ENCODE assay signal across 9 cellular contexts in the genomic region with DNA sequence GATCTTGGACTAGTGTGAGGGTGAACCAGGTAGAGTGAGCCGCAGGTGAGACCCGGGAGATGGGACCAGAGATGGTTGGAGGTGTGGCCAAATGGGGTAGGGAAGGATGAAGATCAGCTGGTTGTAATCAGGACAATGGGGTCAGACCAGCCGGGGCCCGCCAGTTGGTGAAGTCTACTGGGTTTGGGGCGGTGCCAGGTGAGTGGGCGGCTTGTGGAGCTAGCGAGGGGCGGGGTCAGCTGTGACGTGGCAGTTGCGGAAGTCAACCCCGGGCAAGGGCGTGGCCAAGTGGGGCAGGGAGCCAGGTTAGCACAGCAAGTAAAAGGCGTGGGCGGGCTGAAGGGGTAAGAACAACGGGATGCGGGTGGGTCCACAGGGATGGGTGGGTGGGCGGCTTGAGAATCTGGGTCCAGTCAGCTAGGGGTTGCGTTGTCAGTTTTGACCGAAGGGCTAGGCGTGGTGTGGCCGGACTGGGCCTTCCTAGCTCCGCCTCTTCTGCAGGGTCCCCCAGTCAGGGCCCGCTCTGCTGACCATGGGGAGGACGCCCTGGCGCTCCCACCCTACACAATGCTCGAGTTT. TPM values are rescaled to one million over a fixed set of nuclear protein-coding genes. Genes with fewer than 3 reads are reported as not detected.
DNase-seq lines count a peak whose midpoint lies in the region; ATAC-seq and TF ChIP-seq lines count a peak whose summit lies in the region.
"Had no signal": no experiment of that assay in that cellular context is flagged by ENCODE, and none has a peak within 500 bp of the region (broad histone marks: within the 10 kb centered on the region; RNA-seq: fewer than 3 reads in every experiment).

No MANE protein-coding gene starts in this region.

- peak overlapping the region; percentile 88 for H3K27ac Mint-ChIP-seq in CD8-positive, alpha-beta T cell

- H3K9me3 Mint-ChIP-seq in CD8-positive, alpha-beta T cell, result no peaks in the 10 kb centered on the region

- DNase-seq in CD8-positive, alpha-beta T cell, result peak; percentile 88 to 96 (median 94)
- DNase-seq in NCI-H69 (lab: John Stamatoyannopoulos, UW), result peak; percentile 78
- DNase-seq in activated CD8-positive, alpha-beta memory T cell treated with anti-CD3 and anti-CD28 coated beads, Interleukin-2, amount 50 U/mL, for 48 hours, result peak; percentile 98
- DNase-seq in epithelial cell of proximal tubule (ENCODE audit: low read depth), result no peak
- peak; percentile 90 for DNase-seq in stimulated activated CD8-positive, alpha-beta memory T cell treated with anti-CD3 and anti-CD28 coated beads, Interleukin-4, amount 100 ng/mL, for 24 hours (ENCODE audit: low read depth)
- no peak for DNase-seq in superior temporal gyrus (ENCODE audit: extremely low spot score)

- POLR2A ChIA-PET in CD8-positive, alpha-beta T cell (lab: Charles Lee), result interaction anchor here (0.5 to 1.2 kb wide), 3 partner anchors 12 to 28 kb away, joined by 3 to 12 read pairs (median 4); a partner anchor contains a TSS

- ATAC-seq in CD8-positive, alpha-beta T cell, result peak; percentile 91
- peak; percentile 49 for ATAC-seq in GM21717 (IDR thresholded peaks at IDR 0.05; ENCODE audit: unreplicated experiment)

- H3K27ac ChIP-seq in CD8-positive, alpha-beta T cell (ENCODE audit: low read depth, low read length), result peak overlapping the region; percentile 47

- CTCF ChIA-PET in CD8-positive, alpha-beta T cell (lab: Charles Lee), result no interaction called here

- no peaks in the 10 kb centered on the region for H3K27me3 ChIP-seq in CD8-positive, alpha-beta T cell (ENCODE audit: insufficient read depth, low read length)
- no peaks in the 10 kb centered on the region for H3K27me3 ChIP-seq in mucosa of stomach (ENCODE audit: control insufficient read depth, insufficient read depth, low read length)

- no peaks in the 10 kb centered on the region for H3K9me3 ChIP-seq in CD8-positive, alpha-beta T cell (ENCODE audit: low read length)
- H3K9me3 ChIP-seq in mucosa of stomach (ENCODE audit: control insufficient read depth, low read length), result no peaks in the 10 kb centered on the region

- peak overlapping the region; percentile 85 for H3K4me3 Mint-ChIP-seq in CD8-positive, alpha-beta T cell

- peak overlapping the region; percentile 61 for H3K4me3 ChIP-seq in CD8-positive, alpha-beta T cell (ENCODE audit: low read depth, low read length)
- H3K4me3 ChIP-seq in epithelial cell of proximal tubule (ENCODE audit: low read depth, low read length) (peak overlapping the region; percentile 31), mucosa of stomach (ENCODE audit: low read length) (no peak overlapping the region)

- H3K9ac ChIP-seq in mucosa of stomach (ENCODE audit: low read length), result peak overlapping the region; percentile 26

- intact Hi-C loops in CD8-positive, alpha-beta T cell (cut with DNase I, micrococcal nuclease), result loop anchor here (1.0 kb wide), 2 partner anchors 25 to 67 kb away; a partner anchor contains a TSS

- H3K36me3 Mint-ChIP-seq in CD8-positive, alpha-beta T cell, result no peaks in the 10 kb centered on the region

- H3K36me3 ChIP-seq in CD8-positive, alpha-beta T cell (ENCODE audit: insufficient read depth, low read length), result no peaks in the 10 kb centered on the region
- no peaks in the 10 kb centered on the region for H3K36me3 ChIP-seq in mucosa of stomach (ENCODE audit: control insufficient read depth, insufficient read depth, low read length)

- no peaks in the 10 kb centered on the region for H3K27me3 Mint-ChIP-seq in CD8-positive, alpha-beta T cell (ENCODE audit: low read depth)

- peaks cover 19% of the 10 kb centered on the region for H3K4me1 Mint-ChIP-seq in CD8-positive, alpha-beta T cell (ENCODE audit: low read depth)

- no peak for TF ChIP-seq CTCF in CD8-positive, alpha-beta T cell (IDR thresholded peaks at IDR 0.05)
- TF ChIP-seq CTCF in epithelial cell of proximal tubule (conservative IDR thresholded peaks at IDR 0.05; ENCODE audit: low read depth, low read length), result no peak

- peaks cover 13% of the 10 kb centered on the region for H3K4me1 ChIP-seq in CD8-positive, alpha-beta T cell (ENCODE audit: insufficient read depth, low read length)
- H3K4me1 ChIP-seq in mucosa of stomach (ENCODE audit: control insufficient read depth, insufficient read depth, low read length), result peaks cover 13% of the 10 kb centered on the region

RNA-seq across cellular contexts. Expression of a gene that starts 25.5 kb away (rescaled TPM):
- 100 to 1,000 TPM; 138 to 141 TPM for total RNA-seq in CD8-positive, alpha-beta T cell
- 81.2 and 101 TPM in 2 replicates for total RNA-seq in epithelial cell of proximal tubule

RNA-seq across cellular contexts. Expression of a gene that starts 49.6 kb away (rescaled TPM):
- 1 to 10 TPM in 1 of 2 experiments, under 1 TPM in 1; 0.78 to 1.8 TPM for total RNA-seq in CD8-positive, alpha-beta T cell
- 0.07 and 0.17 TPM in 2 replicates for total RNA-seq in epithelial cell of proximal tubule
- total RNA-seq: M059J had no signal

Comparison
In these comparisons a context has a peak if more than half of its experiments do, and no peak if none do; other contexts are left out.
1. DNase-seq: peak in CD8-positive, alpha-beta T cell (7 of 7), NCI-H69 (single experiment), activated CD8-positive, alpha-beta memory T cell treated with anti-CD3 and anti-CD28 coated beads, Interleukin-2, amount 50 U/mL, for 48 hours (single experiment) and stimulated activated CD8-positive, alpha-beta memory T cell treated with anti-CD3 and anti-CD28 coated beads, Interleukin-4, amount 100 ng/mL, for 24 hours (single experiment); none in epithelial cell of proximal tubule (single experiment) and superior temporal gyrus (single experiment).